ENCODE assay signal across 2 cellular contexts in the genomic region with DNA sequence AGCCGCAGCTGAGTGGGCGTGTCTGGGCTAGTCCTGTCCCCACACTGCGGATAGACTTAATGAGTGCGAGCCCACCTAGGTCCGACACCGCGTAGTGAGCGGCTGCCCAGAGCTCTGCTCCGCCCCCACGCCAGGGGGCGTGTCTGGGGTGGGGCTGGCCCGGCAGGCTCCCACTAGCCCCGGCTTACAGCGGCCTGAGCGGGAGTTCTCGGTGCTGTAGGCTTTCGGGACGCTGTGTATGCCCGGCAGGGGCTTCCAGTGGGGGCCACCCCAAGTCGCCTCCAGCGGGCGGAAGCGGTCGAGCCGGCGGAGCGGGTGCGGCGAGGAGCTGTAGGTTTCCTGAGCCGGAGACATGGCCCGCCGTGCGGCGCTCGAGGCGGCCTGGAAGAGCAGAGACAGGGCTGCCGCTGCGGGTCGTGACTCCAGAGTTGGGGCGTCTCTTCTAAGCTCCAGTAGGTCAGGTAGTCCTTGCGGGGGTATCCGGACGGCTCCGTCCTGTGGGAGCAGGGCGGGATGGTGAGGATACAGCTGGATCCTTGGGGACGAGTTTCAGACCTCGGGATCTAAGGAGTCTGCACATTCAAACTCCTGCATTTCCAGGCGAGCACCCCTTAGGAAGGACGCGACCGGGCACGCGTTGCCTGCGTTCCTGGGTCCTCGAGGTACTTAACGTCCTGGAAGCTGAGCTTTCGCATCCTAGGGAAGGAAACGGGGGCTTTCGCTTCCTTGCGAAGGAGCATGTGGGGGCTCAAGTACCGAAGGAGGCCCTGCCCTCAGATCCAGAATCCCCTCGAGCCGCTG.
A peak's percentile ranks its signal among the peaks of the same experiment; 100 is the strongest.
TF ChIP-seq lines count a peak whose summit lies in the region.

No MANE protein-coding gene starts in this region.

TF ChIP-seq in HCT116, 20 proteins besides CTCF, POLR2A, EP300 and RAD21:
- TF ChIP-seq, protein P1, sequence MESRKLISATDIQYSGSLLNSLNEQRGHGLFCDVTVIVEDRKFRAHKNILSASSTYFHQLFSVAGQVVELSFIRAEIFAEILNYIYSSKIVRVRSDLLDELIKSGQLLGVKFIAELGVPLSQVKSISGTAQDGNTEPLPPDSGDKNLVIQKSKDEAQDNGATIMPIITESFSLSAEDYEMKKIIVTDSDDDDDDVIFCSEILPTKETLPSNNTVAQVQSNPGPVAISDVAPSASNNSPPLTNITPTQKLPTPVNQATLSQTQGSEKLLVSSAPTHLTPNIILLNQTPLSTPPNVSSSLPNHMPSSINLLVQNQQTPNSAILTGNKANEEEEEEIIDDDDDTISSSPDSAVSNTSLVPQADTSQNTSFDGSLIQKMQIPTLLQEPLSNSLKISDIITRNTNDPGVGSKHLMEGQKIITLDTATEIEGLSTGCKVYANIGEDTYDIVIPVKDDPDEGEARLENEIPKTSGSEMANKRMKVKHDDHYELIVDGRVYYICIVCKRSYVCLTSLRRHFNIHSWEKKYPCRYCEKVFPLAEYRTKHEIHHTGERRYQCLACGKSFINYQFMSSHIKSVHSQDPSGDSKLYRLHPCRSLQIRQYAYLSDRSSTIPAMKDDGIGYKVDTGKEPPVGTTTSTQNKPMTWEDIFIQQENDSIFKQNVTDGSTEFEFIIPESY (IDR thresholded peaks at IDR 0.05; ENCODE audit: extremely low read depth, insufficient replicate concordance, low read length): no peak
- TF ChIP-seq SP1 (IDR thresholded peaks at IDR 0.05; ENCODE audit: low read depth) (no peak), FOSL1 (IDR thresholded peaks at IDR 0.05; ENCODE audit: low read depth) (no peak), MAX (IDR thresholded peaks at IDR 0.05) (peak; percentile 55), CEBPB (IDR thresholded peaks at IDR 0.05; ENCODE audit: low read depth) (no peak), REST (IDR thresholded peaks at IDR 0.05; ENCODE audit: low read depth) (no peak), EGR1 (IDR thresholded peaks at IDR 0.05; ENCODE audit: low read depth) (peak; percentile 83), SIN3A (IDR thresholded peaks at IDR 0.05; ENCODE audit: low read depth) (no peak), EZH2 (IDR thresholded peaks at IDR 0.05) (no peak), YY1 (IDR thresholded peaks at IDR 0.05; ENCODE audit: extremely low read depth, insufficient replicate concordance, low read depth, low read length) (no peak), ZNF274 (IDR thresholded peaks at IDR 0.05; ENCODE audit: low read depth, low read length) (no peak), ELF1 (IDR thresholded peaks at IDR 0.05; ENCODE audit: borderline replicate concordance, low read depth) (no peak), EZH2phosphoT487 (IDR thresholded peaks at IDR 0.05; ENCODE audit: borderline replicate concordance) (no peak), CBX3 (IDR thresholded peaks at IDR 0.05; ENCODE audit: low read depth) (no peak), POLR2AphosphoS5 (IDR thresholded peaks at IDR 0.05; ENCODE audit: low read depth, low read length) (peak; percentile 77), TCF7L2 (IDR thresholded peaks at IDR 0.05; ENCODE audit: borderline replicate concordance, extremely low read depth, insufficient read depth, insufficient read length) (no peak), ZFX (IDR thresholded peaks at IDR 0.05) (peak; percentile 53), JUND (IDR thresholded peaks at IDR 0.05) (no peak), SRF (IDR thresholded peaks at IDR 0.05; ENCODE audit: low read depth) (no peak)
- TF ChIP-seq, protein P2, sequence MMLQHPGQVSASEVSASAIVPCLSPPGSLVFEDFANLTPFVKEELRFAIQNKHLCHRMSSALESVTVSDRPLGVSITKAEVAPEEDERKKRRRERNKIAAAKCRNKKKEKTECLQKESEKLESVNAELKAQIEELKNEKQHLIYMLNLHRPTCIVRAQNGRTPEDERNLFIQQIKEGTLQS (IDR thresholded peaks at IDR 0.05): no peak

TF ChIP-seq in GM12878, 131 proteins besides CTCF, POLR2A, EP300 and RAD21:
- TF ChIP-seq BHLHE40 (IDR thresholded peaks at IDR 0.05; ENCODE audit: borderline replicate concordance in 1 of 2, low read depth in 2 of 2, low read length in 1 of 2) (0 out of 4 replicates have a peak, but pooled peaks of 1 of the 2 experiments have one; percentile 9), EED (IDR thresholded peaks at IDR 0.05; ENCODE audit: low read depth) (no peak), IKZF1 (conservative IDR thresholded peaks at IDR 0.05) (peak; percentile 33; the same call in 1 of the 2 replicates), SUZ12 (IDR thresholded peaks at IDR 0.05; ENCODE audit: unreplicated experiment) (peak; percentile 57)
